13 cellular contexts compared by ENCODE assay signal in the genomic region with DNA sequence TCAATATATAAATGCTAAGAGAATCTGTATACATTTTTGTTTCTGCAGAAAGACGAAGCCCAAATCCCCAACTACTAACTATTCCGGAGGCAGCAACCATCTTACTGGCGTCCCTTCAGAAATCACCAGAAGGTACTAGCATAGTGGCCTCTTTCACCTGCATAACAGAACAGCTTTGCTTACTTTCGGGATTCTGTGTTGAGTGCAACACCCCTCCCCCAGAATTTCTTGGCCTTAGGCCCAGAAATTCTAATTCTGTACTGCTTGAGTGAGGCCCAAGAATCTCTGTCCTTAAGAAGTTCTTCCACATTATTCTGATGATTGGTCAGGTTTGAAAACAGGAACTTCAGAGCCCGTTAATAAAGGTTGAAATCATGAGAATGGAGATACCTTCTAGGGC. TPM values are rescaled to one million over a fixed set of nuclear protein-coding genes. Genes with fewer than 3 reads are reported as not detected.
DNase-seq lines count a peak whose midpoint lies in the region; ATAC-seq and TF ChIP-seq lines count a peak whose summit lies in the region.
"Had no signal": no experiment of that assay in that cellular context is flagged by ENCODE, and none has a peak within 500 bp of the region (broad histone marks: within the 10 kb centered on the region; RNA-seq: fewer than 3 reads in every experiment).

No MANE protein-coding gene starts in this region.

- WGBS in body of pancreas, 2 donors: 36 to 41% methylated on average over 5 of the region's 5 CpGs
- 95 to 97% methylated on average over 5 of the region's 5 CpGs for WGBS in GM23248 (ENCODE audit: low coverage in 1 of 2, low lambda C conversion rate in 2 of 2, missing lambda C conversion rate in 2 of 2), 2 experiments

- H3K9me2 ChIP-seq in GM23248 (ENCODE audit: insufficient read depth): no peaks in the 10 kb centered on the region

- in situ Hi-C loops in GM23248 (cut with MboI): no loop called here

- no peak for DNase-seq in stimulated activated naive CD8-positive, alpha-beta T cell treated with anti-CD3 and anti-CD28 coated beads, Interleukin-15, amount 100 ng/mL, for 72 hours
- DNase-seq in body of pancreas: peak; percentile 53 to 71 (median 62)
- peak; percentile 50 for DNase-seq in left kidney (ENCODE audit: low read depth, low spot score)
- DNase-seq in GM23248: no peak
- DNase-seq in cerebellum (ENCODE audit: low spot score): no peak
- no peak for DNase-seq in NCI-H187 treated with DMSO at 0.1 percent for 48 hours (lab: John Stamatoyannopoulos, UW)
- DNase-seq: adrenal gland, NCI-H1048, NCI-H526 had no signal

- no peak overlapping the region for H3K27ac Mint-ChIP-seq in stimulated activated naive CD8-positive, alpha-beta T cell treated with anti-CD3 and anti-CD28 coated beads, Interleukin-15, Interleukin-2, amounts not matched to agents 100 ng/mL and 50 ng/mL, for 24 hours
- no peak overlapping the region for H3K27ac Mint-ChIP-seq in stimulated activated naive CD8-positive, alpha-beta T cell treated with anti-CD3 and anti-CD28 coated beads, Interleukin-15, amount 100 ng/mL, for 72 hours
- H3K27ac Mint-ChIP-seq: B cell had no signal

- peaks cover 11% of the 10 kb centered on the region for H3K4me1 Mint-ChIP-seq in stimulated activated naive CD8-positive, alpha-beta T cell treated with anti-CD3 and anti-CD28 coated beads, Interleukin-15, Interleukin-2, amounts not matched to agents 100 ng/mL and 50 ng/mL, for 24 hours (ENCODE audit: low read depth)
- no peaks in the 10 kb centered on the region for H3K4me1 Mint-ChIP-seq in stimulated activated naive CD8-positive, alpha-beta T cell treated with anti-CD3 and anti-CD28 coated beads, Interleukin-15, amount 100 ng/mL, for 72 hours

- no peaks in the 10 kb centered on the region for H3K79me2 ChIP-seq in GM23248 (ENCODE audit: insufficient read depth)

- H3K36me3 Mint-ChIP-seq in stimulated activated naive CD8-positive, alpha-beta T cell treated with anti-CD3 and anti-CD28 coated beads, Interleukin-15, Interleukin-2, amounts not matched to agents 100 ng/mL and 50 ng/mL, for 24 hours (ENCODE audit: low read depth): no peaks in the 10 kb centered on the region

- H3F3A ChIP-seq in GM23248 (ENCODE audit: insufficient read depth): peaks cover 5% of the 10 kb centered on the region; the same call in 1 of the 2 replicates

- TF ChIP-seq POLR2A in body of pancreas (IDR thresholded peaks at IDR 0.05): peak in 2 of 3 donors; percentile 41 to 51

- no peak for TF ChIP-seq CTCF in body of pancreas (IDR thresholded peaks at IDR 0.05)

- no peaks in the 10 kb centered on the region for H3K27me3 ChIP-seq in body of pancreas
- 0 out of 2 replicates have a peak, but pooled peaks cover 5% of the 10 kb centered on the region for H3K27me3 ChIP-seq in GM23248 (replicated peaks; ENCODE audit: insufficient read depth)
- H3K27me3 ChIP-seq: adrenal gland had no signal

- H2AFZ ChIP-seq in GM23248: no peak overlapping the region

- no peaks in the 10 kb centered on the region for H3K9me3 ChIP-seq in body of pancreas
- no peaks in the 10 kb centered on the region for H3K9me3 ChIP-seq in GM23248 (ENCODE audit: low read depth)
- H3K9me3 ChIP-seq: adrenal gland had no signal

- H3K4me2 ChIP-seq in GM23248 (ENCODE audit: unreplicated experiment): no peak overlapping the region

- H3K36me3 ChIP-seq in body of pancreas (replicated peaks in 1 of 2; ENCODE audit: insufficient read depth in 1 of 2, low read depth in 2 of 2) (no peaks in the 10 kb centered on the region), GM23248 (ENCODE audit: low read depth) (no peaks in the 10 kb centered on the region)
- H3K36me3 ChIP-seq: adrenal gland had no signal

- peak overlapping the region; percentile 21 to 96 (median 90) for H3K27ac ChIP-seq in body of pancreas
- H3K27ac ChIP-seq in GM23248: no peak overlapping the region
- H3K27ac ChIP-seq: adrenal gland, RWPE1 had no signal

- peaks cover 45% of the 10 kb centered on the region for H3K27me3 Mint-ChIP-seq in stimulated activated naive CD8-positive, alpha-beta T cell treated with anti-CD3 and anti-CD28 coated beads, Interleukin-15, Interleukin-2, amounts not matched to agents 100 ng/mL and 50 ng/mL, for 24 hours
- peaks cover 45% of the 10 kb centered on the region for H3K27me3 Mint-ChIP-seq in stimulated activated naive CD8-positive, alpha-beta T cell treated with anti-CD3 and anti-CD28 coated beads, Interleukin-15, amount 100 ng/mL, for 72 hours

- H3K4me3 ChIP-seq in body of pancreas: no peak overlapping the region
- no peak overlapping the region for H3K4me3 ChIP-seq in GM23248
- H3K4me3 ChIP-seq: adrenal gland had no signal

- H3K4me1 ChIP-seq in body of pancreas: peaks cover 44% of the 10 kb centered on the region
- H3K4me1 ChIP-seq in GM23248 (ENCODE audit: insufficient read depth): no peaks in the 10 kb centered on the region
- H3K4me1 ChIP-seq: adrenal gland had no signal

- H3K4me3 Mint-ChIP-seq in stimulated activated naive CD8-positive, alpha-beta T cell treated with anti-CD3 and anti-CD28 coated beads, Interleukin-15, Interleukin-2, amounts not matched to agents 100 ng/mL and 50 ng/mL, for 24 hours: peak overlapping the region; percentile 72
- H3K4me3 Mint-ChIP-seq in stimulated activated naive CD8-positive, alpha-beta T cell treated with anti-CD3 and anti-CD28 coated beads, Interleukin-15, amount 100 ng/mL, for 72 hours: peak overlapping the region in 1 of 2 donors; percentile 81

- no peak for ATAC-seq in stimulated activated naive CD8-positive, alpha-beta T cell treated with anti-CD3 and anti-CD28 coated beads, Interleukin-15, amount 100 ng/mL, for 72 hours
- ATAC-seq in body of pancreas (peak; percentile 53), HG03460 (IDR thresholded peaks at IDR 0.05; ENCODE audit: unreplicated experiment) (no peak)

- H3K9me3 Mint-ChIP-seq in stimulated activated naive CD8-positive, alpha-beta T cell treated with anti-CD3 and anti-CD28 coated beads, Interleukin-15, Interleukin-2, amounts not matched to agents 100 ng/mL and 50 ng/mL, for 24 hours: peaks cover 10% of the 10 kb centered on the region
- H3K9me3 Mint-ChIP-seq in stimulated activated naive CD8-positive, alpha-beta T cell treated with anti-CD3 and anti-CD28 coated beads, Interleukin-15, amount 100 ng/mL, for 72 hours: peaks cover 7 to 12% of the 10 kb centered on the region in 2 donors

- intact Hi-C loops in body of pancreas (cut with DNase I): no loop called here

- no peaks in the 10 kb centered on the region for H4K20me1 ChIP-seq in GM23248 (ENCODE audit: insufficient read depth)

- H3K9ac ChIP-seq in GM23248: no peak overlapping the region

RNA-seq across cellular contexts. Expression of gene SPX, which starts 2.9 kb away (rescaled TPM):
- 10 to 100 TPM; 18.5 to 49.5 TPM for total RNA-seq in body of pancreas
- total RNA-seq in GM23248 (2014; rRNA removed; shearing (Covaris generic)): 0.63 and 1.2 TPM in 2 replicates
- 0.24 and 0.37 TPM in 2 replicates for polyA plus RNA-seq in GM23248 (2016; fragmentation: Nextera tagmentation; extraction: Ambion mirVana)
- 1.5 TPM for total RNA-seq in cerebellum

RNA-seq across cellular contexts. Expression of gene GOLT1B, which starts 27.4 kb away (rescaled TPM):
- 10 to 100 TPM; 16.3 to 18.5 TPM for total RNA-seq in body of pancreas
- total RNA-seq in GM23248 (2014; rRNA removed; shearing (Covaris generic)): 73.0 and 73.3 TPM in 2 replicates
- polyA plus RNA-seq in GM23248 (2016; fragmentation: Nextera tagmentation; extraction: Ambion mirVana): 105 and 108 TPM in 2 replicates
- 29.5 TPM for total RNA-seq in cerebellum

RNA-seq across cellular contexts. Expression of gene RECQL, which starts 27.5 kb away (rescaled TPM):
- total RNA-seq in body of pancreas: 10 to 100 TPM in 1 of 2 donors, 1 to 10 TPM in 1; 5.3 to 18.9 TPM
- total RNA-seq in GM23248 (2014; rRNA removed; shearing (Covaris generic)): 102 and 117 TPM in 2 replicates
- 71.7 and 80.3 TPM in 2 replicates for polyA plus RNA-seq in GM23248 (2016; fragmentation: Nextera tagmentation; extraction: Ambion mirVana)
- total RNA-seq in cerebellum: 23.9 TPM

Comparison
In these comparisons a context has a peak if more than half of its experiments do, and no peak if none do; other contexts are left out.
1. DNase-seq: peak in body of pancreas (4 of 4) and left kidney (single experiment); none in stimulated activated naive CD8-positive, alpha-beta T cell treated with anti-CD3 and anti-CD28 coated beads, Interleukin-15, amount 100 ng/mL, for 72 hours (0 of 2), GM23248 (single experiment), cerebellum (single experiment) and NCI-H187 treated with DMSO at 0.1 percent for 48 hours (single experiment).